Comparison of ENCODE assay signal across 8 cellular contexts in the genomic region with DNA sequence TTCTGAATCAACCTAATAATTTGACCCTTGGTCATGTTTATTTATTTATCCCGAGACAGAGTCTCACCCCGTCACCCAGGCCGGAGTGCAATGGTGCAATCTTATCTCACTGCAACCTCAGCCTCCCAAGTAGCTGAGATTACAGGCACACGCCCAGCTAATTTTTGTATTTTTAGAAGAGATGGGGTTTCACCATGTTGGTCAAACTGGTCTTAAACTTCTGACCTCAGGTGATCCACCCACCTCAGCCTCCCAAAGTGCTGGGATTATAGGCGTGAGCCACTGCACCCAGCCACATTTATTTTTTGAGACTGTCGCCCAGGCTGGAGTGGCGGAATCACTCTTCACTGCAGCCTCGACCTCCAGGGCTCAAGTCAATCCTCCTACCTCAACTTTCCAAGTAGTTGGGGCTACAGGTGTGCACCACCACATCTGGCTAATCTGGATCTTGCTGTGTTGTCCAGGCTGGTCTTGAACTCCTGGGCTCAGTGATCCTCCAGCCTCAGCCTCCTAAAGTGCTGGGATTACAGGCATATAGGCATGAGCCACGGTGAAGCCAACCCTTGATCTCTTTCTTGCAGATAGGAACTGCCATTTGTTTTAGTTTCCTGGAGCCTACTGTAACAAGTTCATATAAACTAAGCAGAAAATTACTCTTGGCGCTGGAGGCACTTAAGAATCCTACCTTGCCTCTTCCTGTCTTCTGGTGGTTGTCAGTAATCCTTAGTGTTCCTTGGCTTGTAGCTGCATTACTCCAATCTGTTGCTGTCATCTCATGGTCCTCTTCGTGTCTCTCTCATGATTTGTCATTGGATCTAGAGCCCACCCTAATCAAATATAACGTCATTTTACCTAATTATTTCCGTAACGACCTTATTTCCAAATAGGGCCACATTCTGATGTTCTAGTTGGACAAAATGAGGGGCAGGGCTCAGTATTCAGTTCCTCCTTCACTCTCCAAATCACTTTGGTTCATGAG. TPM values are rescaled to one million over a fixed set of nuclear protein-coding genes. Genes with fewer than 3 reads are reported as not detected.
DNase-seq lines count a peak whose midpoint lies in the region; ATAC-seq and TF ChIP-seq lines count a peak whose summit lies in the region.

No MANE protein-coding gene starts in this region.

- H3K56ac ChIP-seq in H9 (ENCODE audit: insufficient read length, low read depth, low read length): no peak overlapping the region

- H3K14ac ChIP-seq in H9 (ENCODE audit: insufficient read depth, low read length): no peak overlapping the region

- H3K4me3 Mint-ChIP-seq in H9: peak overlapping the region; percentile 89 to 94
- peak overlapping the region; percentile 88 for H3K4me3 Mint-ChIP-seq in activated T-helper 17 cell treated with anti-CD3 and anti-CD28 coated beads, Interleukin-2, amount 50 U/mL, for 72 hours

- peaks cover 13% of the 10 kb centered on the region for H3K23me2 ChIP-seq in H9 (ENCODE audit: insufficient read length, low read depth, low read length, poor library complexity, severe bottlenecking)

- H2BK12ac ChIP-seq in H9 (ENCODE audit: insufficient read length, low read depth, low read length): no peak overlapping the region

- H2BK5ac ChIP-seq in H9 (ENCODE audit: insufficient read length, low read length): no peak overlapping the region

- DNase-seq in H9: no peak
- no peak for DNase-seq in GF-D8 (lab: John Stamatoyannopoulos, UW)

- H4K91ac ChIP-seq in H9 (ENCODE audit: insufficient read length, low read depth, low read length): no peak overlapping the region

- H3K4me3 ChIP-seq in ACC112 (ENCODE audit: low read depth, low read length) (peak overlapping the region; percentile 89), iPS-18a (ENCODE audit: low read length) (peak overlapping the region; percentile 78), gastroesophageal sphincter (no peak overlapping the region)

- no peak overlapping the region for H4K8ac ChIP-seq in H9 (replicated peaks; ENCODE audit: insufficient read length, low read depth, low read length)

- H3K9me3 ChIP-seq in H9 (ENCODE audit: control insufficient read depth, low read depth, low read length): no peaks in the 10 kb centered on the region
- no peaks in the 10 kb centered on the region for H3K9me3 ChIP-seq in iPS-18a (ENCODE audit: control insufficient read depth, low read depth, low read length)
- no peaks in the 10 kb centered on the region for H3K9me3 ChIP-seq in gastroesophageal sphincter

- peak overlapping the region; percentile 46 for H3K9ac ChIP-seq in H9 (ENCODE audit: extremely low read depth, insufficient read length, low read length)
- H3K9ac ChIP-seq in iPS-18a (ENCODE audit: low read length): peak overlapping the region; percentile 8

- no peaks in the 10 kb centered on the region for H3K79me1 ChIP-seq in H9 (ENCODE audit: insufficient read depth, low read depth, low read length, poor library complexity, severe bottlenecking)

- no CpG with 5 or more reads among the region's 14 CpGs for WGBS in H9 (ENCODE audit: extremely low coverage, insufficient read length, low lambda C conversion rate)
- WGBS in gastroesophageal sphincter (ENCODE audit: low coverage in 1 of 2), 2 donors: 53 to 54% methylated on average over 11 to 12 of the region's 14 CpGs

- H2BK120ac ChIP-seq in H9 (ENCODE audit: low read depth, low read length, poor library complexity, severe bottlenecking): no peak overlapping the region

- no peak for TF ChIP-seq EP300 in gastroesophageal sphincter (IDR thresholded peaks at IDR 0.05)

- H2BK15ac ChIP-seq in H9 (ENCODE audit: low read depth, low read length): no peak overlapping the region

- H3K27me3 ChIP-seq in ACC112 (ENCODE audit: insufficient read depth, low read length) (no peaks in the 10 kb centered on the region), H9 (ENCODE audit: insufficient read depth, low read length) (no peaks in the 10 kb centered on the region), iPS-18a (ENCODE audit: control insufficient read depth, insufficient read depth, low read length) (no peaks in the 10 kb centered on the region), gastroesophageal sphincter (no peaks in the 10 kb centered on the region)

- H3K27ac ChIP-seq in ACC112 (ENCODE audit: low read depth, low read length): peak overlapping the region; percentile 63
- H3K27ac ChIP-seq in H9 (ENCODE audit: insufficient read length, low read depth, low read length): peak overlapping the region; percentile 11
- no peak overlapping the region for H3K27ac ChIP-seq in iPS-18a (ENCODE audit: low read length)
- no peak overlapping the region for H3K27ac ChIP-seq in gastroesophageal sphincter

- H3K4ac ChIP-seq in H9 (ENCODE audit: low read depth, low read length): no peak overlapping the region

- H2AFZ ChIP-seq in ACC112 (ENCODE audit: low read length, unreplicated experiment): no peak overlapping the region
- no peak overlapping the region for H2AFZ ChIP-seq in H9 (ENCODE audit: low read length)

- H3K23ac ChIP-seq in H9 (ENCODE audit: insufficient read length, low read depth, low read length): no peak overlapping the region

- TF ChIP-seq POLR2A in gastroesophageal sphincter (IDR thresholded peaks at IDR 0.05): no peak

- H3K4me2 ChIP-seq in H9 (ENCODE audit: insufficient read depth, insufficient read length, low read length): peak overlapping the region; percentile 85

- peaks cover 36 to 62% (median 52%) of the 10 kb centered on the region in 3 experiments for H3K36me3 Mint-ChIP-seq in H9 (ENCODE audit: insufficient read depth in 1 of 3, low read depth in 3 of 3)
- peaks cover 84% of the 10 kb centered on the region for H3K36me3 Mint-ChIP-seq in activated T-helper 17 cell treated with anti-CD3 and anti-CD28 coated beads, Interleukin-2, amount 50 U/mL, for 72 hours (ENCODE audit: low read depth)

- H3K36me3 ChIP-seq in ACC112 (ENCODE audit: insufficient read depth, low read length) (peaks cover 33% of the 10 kb centered on the region), iPS-18a (ENCODE audit: control insufficient read depth, low read depth, low read length) (peaks cover 41% of the 10 kb centered on the region), gastroesophageal sphincter (peaks cover 0 to 43% of the 10 kb centered on the region in 2 donors)

- H4K5ac ChIP-seq in H9 (ENCODE audit: insufficient read length, low read depth, low read length): no peak overlapping the region

- H4K20me1 ChIP-seq in H9 (ENCODE audit: control insufficient read depth, insufficient read depth, insufficient read length): no peaks in the 10 kb centered on the region

- no peak overlapping the region for H2BK20ac ChIP-seq in H9 (ENCODE audit: low read depth, low read length, poor library complexity, severe bottlenecking)

- no peaks in the 10 kb centered on the region; the same call in 1 of the 2 replicates for H3K27me3 Mint-ChIP-seq in H9 (ENCODE audit: low read depth)
- no peaks in the 10 kb centered on the region for H3K27me3 Mint-ChIP-seq in activated T-helper 17 cell treated with anti-CD3 and anti-CD28 coated beads, Interleukin-2, amount 50 U/mL, for 72 hours

- no peaks in the 10 kb centered on the region; a peak in 1 of 5 replicates for H3K9me3 Mint-ChIP-seq in H9
- no peaks in the 10 kb centered on the region for H3K9me3 Mint-ChIP-seq in activated T-helper 17 cell treated with anti-CD3 and anti-CD28 coated beads, Interleukin-2, amount 50 U/mL, for 72 hours

- peaks cover 35 to 51% of the 10 kb centered on the region in 2 experiments for H3K4me1 Mint-ChIP-seq in H9
- H3K4me1 Mint-ChIP-seq in activated T-helper 17 cell treated with anti-CD3 and anti-CD28 coated beads, Interleukin-2, amount 50 U/mL, for 72 hours: peaks cover 39% of the 10 kb centered on the region

- no peak overlapping the region for H3K18ac ChIP-seq in H9 (ENCODE audit: insufficient read length, low read depth, low read length)

- peaks cover 54% of the 10 kb centered on the region for H3K79me2 ChIP-seq in ACC112 (ENCODE audit: control insufficient read depth, insufficient read depth, low read length, unreplicated experiment)
- peaks cover 23% of the 10 kb centered on the region; the same call in 1 of the 2 replicates for H3K79me2 ChIP-seq in H9 (ENCODE audit: insufficient read depth, low read length)

- no peak for TF ChIP-seq CTCF in H9 (conservative IDR thresholded peaks at IDR 0.05)
- TF ChIP-seq CTCF in gastroesophageal sphincter (IDR thresholded peaks at IDR 0.05): no peak

- no peak for ATAC-seq in activated T-helper 17 cell treated with anti-CD3 and anti-CD28 coated beads, Interleukin-2, amount 50 U/mL, for 72 hours (replicated peaks)
- no peak for ATAC-seq in gastroesophageal sphincter
- no peak for ATAC-seq in HG02840 (IDR thresholded peaks at IDR 0.05; ENCODE audit: low FRiP score, unreplicated experiment)
- no peak for ATAC-seq in HG03135 (IDR thresholded peaks at IDR 0.05; ENCODE audit: unreplicated experiment)

- H2AK5ac ChIP-seq in H9 (ENCODE audit: insufficient read length, low read length): no peak overlapping the region

- peak overlapping the region; percentile 79 to 100 (median 97) for H3K27ac Mint-ChIP-seq in H9
- peak overlapping the region; percentile 96 for H3K27ac Mint-ChIP-seq in activated T-helper 17 cell treated with anti-CD3 and anti-CD28 coated beads, Interleukin-2, amount 50 U/mL, for 72 hours

- H3T11ph ChIP-seq in H9 (ENCODE audit: low read length): no peak overlapping the region

- H3K4me1 ChIP-seq in ACC112 (ENCODE audit: control insufficient read depth, insufficient read depth, low read length, unreplicated experiment): peaks cover 30% of the 10 kb centered on the region
- no peaks in the 10 kb centered on the region; the same call in 1 of the 2 replicates for H3K4me1 ChIP-seq in H9 (ENCODE audit: insufficient read depth, low read length)
- H3K4me1 ChIP-seq in iPS-18a (ENCODE audit: control insufficient read depth, low read depth, low read length): peaks cover 15% of the 10 kb centered on the region
- H3K4me1 ChIP-seq in gastroesophageal sphincter: peaks cover 5 to 87% (median 39%) of the 10 kb centered on the region in 3 donors

RNA-seq across cellular contexts. Expression of gene RPS18, which starts 2.3 kb away (rescaled TPM):
- total RNA-seq in H9 (2021): 3,216 and 3,296 TPM in 2 replicates
- 1,000 to 10,000 TPM; 3,349 to 4,633 TPM for total RNA-seq in activated T-helper 17 cell treated with anti-CD3 and anti-CD28 coated beads, Interleukin-2, amount 50 U/mL, for 72 hours
- total RNA-seq in gastroesophageal sphincter: 1,000 to 10,000 TPM; 1,175 to 3,464 (median 2,399) TPM

RNA-seq across cellular contexts. Expression of gene VPS52, which starts 2.5 kb away (rescaled TPM):
- total RNA-seq in H9 (2021): 46.9 and 47.1 TPM in 2 replicates
- total RNA-seq in activated T-helper 17 cell treated with anti-CD3 and anti-CD28 coated beads, Interleukin-2, amount 50 U/mL, for 72 hours: 10 to 100 TPM; 42.5 to 43.2 TPM
- total RNA-seq in gastroesophageal sphincter: 10 to 100 TPM; 18.1 to 45.5 (median 31.5) TPM

RNA-seq across cellular contexts. Expression of gene B3GALT4, which starts 2.7 kb away (rescaled TPM):
- total RNA-seq in H9 (2021): 3.2 and 3.4 TPM in 2 replicates
- 1 to 10 TPM; 4.0 to 5.8 TPM for total RNA-seq in activated T-helper 17 cell treated with anti-CD3 and anti-CD28 coated beads, Interleukin-2, amount 50 U/mL, for 72 hours
- 10 to 100 TPM; 12.2 to 23.8 (median 17.3) TPM for total RNA-seq in gastroesophageal sphincter

RNA-seq across cellular contexts. Expression of gene WDR46, which starts 14.8 kb away (rescaled TPM):
- total RNA-seq in H9 (2021): 99.2 and 110 TPM in 2 replicates
- 10 to 100 TPM; 51.2 to 98.7 TPM for total RNA-seq in activated T-helper 17 cell treated with anti-CD3 and anti-CD28 coated beads, Interleukin-2, amount 50 U/mL, for 72 hours
- total RNA-seq in gastroesophageal sphincter: 10 to 100 TPM; 26.4 to 39.2 (median 35.6) TPM

RNA-seq across cellular contexts. Expression of gene PFDN6, which starts 15.2 kb away (rescaled TPM):
- total RNA-seq in H9 (2021) (85.8 and 90.7 TPM in 2 replicates), gastroesophageal sphincter (10 to 100 TPM; 40.6 to 55.5 (median 50.6) TPM)
- total RNA-seq in activated T-helper 17 cell treated with anti-CD3 and anti-CD28 coated beads, Interleukin-2, amount 50 U/mL, for 72 hours: 10 to 100 TPM; 57.9 to 81.2 TPM

Comparison
In these comparisons a context has a peak if more than half of its experiments do, and no peak if none do; other contexts are left out.
1. H3K27ac ChIP-seq: peak in ACC112 (single experiment) and H9 (single experiment); none in iPS-18a (single experiment) and gastroesophageal sphincter (0 of 4).
2. H3K4me3 ChIP-seq: peak in ACC112 (single experiment) and iPS-18a (single experiment); none in gastroesophageal sphincter (0 of 2).